In genomic region chr4:19725130-19725529, GRCh38 we compare ENCODE assay signal across 22 cellular contexts.
DNase-seq lines count a peak whose midpoint lies in the region; ATAC-seq, FAIRE-seq and TF ChIP-seq lines count a peak whose summit lies in the region.
"Had no signal": no experiment of that assay in that cellular context is flagged by ENCODE, and none has a peak within 500 bp of the region (broad histone marks: within the 10 kb centered on the region; RNA-seq: fewer than 3 reads in every experiment).

No MANE protein-coding gene starts in this region.

- no peak overlapping the region for H2AFZ ChIP-seq in astrocyte (ENCODE audit: low read depth, low read length)
- no peak overlapping the region for H2AFZ ChIP-seq in endothelial cell of umbilical vein (ENCODE audit: low read depth, low read length)

- H3K4me3 ChIP-seq in astrocyte (ENCODE audit: insufficient read depth, low read depth, low read length) (no peak overlapping the region), endothelial cell of umbilical vein (replicated peaks in 1 of 3; ENCODE audit: insufficient read depth in 1 of 3, low read depth in 1 of 3, low read length in 3 of 3) (no peak overlapping the region), left ventricle myocardium inferior (no peak overlapping the region)
- H3K4me3 ChIP-seq: HAP-1 had no signal

- no peaks in the 10 kb centered on the region for H3K36me3 Mint-ChIP-seq in astrocyte (ENCODE audit: low read depth, unreplicated experiment)
- H3K36me3 Mint-ChIP-seq: CD4-positive, alpha-beta memory T cell had no signal

- H3K27ac Mint-ChIP-seq in astrocyte (ENCODE audit: unreplicated experiment), result no peak overlapping the region
- H3K27ac Mint-ChIP-seq: CD4-positive, alpha-beta memory T cell; HFFc6 had no signal

- no peaks in the 10 kb centered on the region for H3K9me1 ChIP-seq in endothelial cell of umbilical vein (replicated peaks; ENCODE audit: control insufficient read depth, extremely low read depth, insufficient read depth, low read length)

- no peaks in the 10 kb centered on the region for H3K27me3 Mint-ChIP-seq in astrocyte (ENCODE audit: low read depth, unreplicated experiment)
- H3K27me3 Mint-ChIP-seq: CD4-positive, alpha-beta memory T cell had no signal

- no peak overlapping the region for H3K27ac ChIP-seq in astrocyte (ENCODE audit: low read depth, low read length)
- peak overlapping the region; percentile 37 for H3K27ac ChIP-seq in endothelial cell of umbilical vein (ENCODE audit: insufficient read depth, low read depth, low read length)
- H3K27ac ChIP-seq in left ventricle myocardium inferior (replicated peaks), result no peak overlapping the region

- POLR2A ChIA-PET in endothelial cell of umbilical vein (lab: Charles Lee), result no interaction called here

- ATAC-seq in GM18909 (IDR thresholded peaks at IDR 0.05; ENCODE audit: poor library complexity, unreplicated experiment), result no peak
- no peak for ATAC-seq in GM19397 (IDR thresholded peaks at IDR 0.05; ENCODE audit: unreplicated experiment)

- BruUV-seq in endothelial cell of umbilical vein (replicated peaks; lab: Mats Ljungman, UMichigan), result no TSS peak

- no peaks in the 10 kb centered on the region for H3K36me3 ChIP-seq in astrocyte (ENCODE audit: insufficient read depth, low read length)
- H3K36me3 ChIP-seq in endothelial cell of umbilical vein (ENCODE audit: control insufficient read depth in 2 of 2, extremely low read depth in 1 of 2, insufficient read depth in 2 of 2, low read length in 2 of 2), result no peaks in the 10 kb centered on the region
- H3K36me3 ChIP-seq in left ventricle myocardium inferior, result no peaks in the 10 kb centered on the region
- H3K36me3 ChIP-seq: HAP-1 had no signal

- DNase-seq in RCC 7860 (ENCODE audit: low spot score) (no peak), astrocyte (ENCODE audit: low read depth) (no peak), endothelial cell of umbilical vein (ENCODE audit: low read depth, low spot score) (peak; percentile 44), KBM-7 (no peak), left ventricle myocardium inferior (no peak)
- DNase-seq: C1 segment of cervical spinal cord; Calu3; CD4-positive, alpha-beta memory T cell; COR-L47; DMS53; DMS79 treated with DMSO at 0.1 percent for 48 hours; GF-D8; GOT3; HFFc6 had no signal

- H3K27me3 ChIP-seq in astrocyte (ENCODE audit: insufficient read depth, low read length) (no peaks in the 10 kb centered on the region), endothelial cell of umbilical vein (ENCODE audit: control insufficient read depth in 2 of 2, insufficient read depth in 2 of 2, low read length in 2 of 2) (no peaks in the 10 kb centered on the region), left ventricle myocardium inferior (ENCODE audit: low read depth) (no peaks in the 10 kb centered on the region)

- CTCF ChIA-PET in endothelial cell of umbilical vein (lab: Charles Lee), result interaction anchor here (0.9 to 1.9 kb wide), 4 partner anchors 15 to 523 kb away, joined by 3 to 8 read pairs (median 3); no protein-coding TSS in a partner anchor

- intact Hi-C loops in endothelial cell of umbilical vein (cut with micrococcal nuclease), result no loop called here
- intact Hi-C loops in left ventricle myocardium inferior (cut with micrococcal nuclease), result no loop called here

- TF ChIP-seq CTCF in astrocyte (IDR thresholded peaks at IDR 0.05; ENCODE audit: insufficient read depth, low read depth, low read length) (no peak), endothelial cell of umbilical vein (IDR thresholded peaks at IDR 0.05; ENCODE audit: extremely low read depth in 1 of 2, insufficient read depth in 1 of 2, low read depth in 1 of 2, low read length in 2 of 2) (no peak), left ventricle myocardium inferior (IDR thresholded peaks at IDR 0.05; ENCODE audit: borderline replicate concordance) (no peak)

- H3K9me3 ChIP-seq in astrocyte (ENCODE audit: insufficient read depth, low read depth, low read length), result no peaks in the 10 kb centered on the region
- H3K9me3 ChIP-seq in endothelial cell of umbilical vein (replicated peaks; ENCODE audit: control insufficient read depth, insufficient read depth, low read length), result no peaks in the 10 kb centered on the region
- no peaks in the 10 kb centered on the region for H3K9me3 ChIP-seq in left ventricle myocardium inferior (replicated peaks)
- H3K9me3 ChIP-seq: HAP-1 had no signal

- H3K4me3 Mint-ChIP-seq in astrocyte (ENCODE audit: unreplicated experiment), result no peak overlapping the region
- H3K4me3 Mint-ChIP-seq: CD4-positive, alpha-beta memory T cell; HFFc6 had no signal

- no peak for TF ChIP-seq POLR2A in endothelial cell of umbilical vein (IDR thresholded peaks at IDR 0.05; ENCODE audit: low read depth, low read length)

- H3K4me1 ChIP-seq in astrocyte (ENCODE audit: insufficient read depth, low read length), result peaks cover 7% of the 10 kb centered on the region
- peaks cover 51% of the 10 kb centered on the region for H3K4me1 ChIP-seq in endothelial cell of umbilical vein (ENCODE audit: control insufficient read depth, extremely low read depth, insufficient read depth, low read length)
- H3K4me1 ChIP-seq in left ventricle myocardium inferior, result peaks cover 6% of the 10 kb centered on the region
- H3K4me1 ChIP-seq: HAP-1 had no signal

- no peaks in the 10 kb centered on the region for H3K9me3 Mint-ChIP-seq in astrocyte (ENCODE audit: unreplicated experiment)
- H3K9me3 Mint-ChIP-seq: HFFc6 had no signal

- no peak overlapping the region for H3K4me2 ChIP-seq in astrocyte (ENCODE audit: low read length)
- peak overlapping the region; percentile 52 for H3K4me2 ChIP-seq in endothelial cell of umbilical vein (ENCODE audit: insufficient read depth, low read length)

- in situ Hi-C loops in KBM-7 (cut with MboI; ENCODE audit: low pct_unique_long_range_greater_than_20kb, low sequenced_read_pairs), result no loop called here

- H3K9ac ChIP-seq in astrocyte (ENCODE audit: low read length) (no peak overlapping the region), endothelial cell of umbilical vein (replicated peaks; ENCODE audit: extremely low read depth, insufficient read depth, low read length) (no peak overlapping the region)

- FAIRE-seq in RCC 7860 (lab: Jason Lieb, UNC) (peak; percentile 2), astrocyte (lab: Jason Lieb, UNC) (peak; percentile 5), endothelial cell of umbilical vein (lab: Jason Lieb, UNC) (no peak), islet of Langerhans (lab: Jason Lieb, UNC) (peak; percentile 30)
- FAIRE-seq: GM12891, GM18507, GM19239, H54 had no signal

- H3K4me1 Mint-ChIP-seq in astrocyte (ENCODE audit: low read depth, unreplicated experiment), result peaks cover 6% of the 10 kb centered on the region

- no peaks in the 10 kb centered on the region for H4K20me1 ChIP-seq in astrocyte (ENCODE audit: insufficient read depth, low read length)
- no peaks in the 10 kb centered on the region for H4K20me1 ChIP-seq in endothelial cell of umbilical vein (replicated peaks; ENCODE audit: control insufficient read depth, extremely low read depth, insufficient read depth, low read length)

- dilution Hi-C loops in endothelial cell of umbilical vein (cut with MboI; ENCODE audit: extremely low pct_ligation_motif_present, low sequenced_read_pairs), result no loop called here

- no peaks in the 10 kb centered on the region for H3K79me2 ChIP-seq in astrocyte (ENCODE audit: insufficient read depth, low read length)
- no peaks in the 10 kb centered on the region for H3K79me2 ChIP-seq in endothelial cell of umbilical vein (ENCODE audit: control insufficient read depth, insufficient read depth, low read length)

TF ChIP-seq in endothelial cell of umbilical vein, 7 proteins besides CTCF, POLR2A, EP300 and RAD21:
- TF ChIP-seq FOS (IDR thresholded peaks at IDR 0.05; ENCODE audit: borderline replicate concordance, insufficient read depth, low read length), result peak; percentile 59
- TF ChIP-seq EZH2 (IDR thresholded peaks at IDR 0.05; ENCODE audit: borderline replicate concordance, low read depth, low read length, severe bottlenecking), result no peak
- TF ChIP-seq MYC (IDR thresholded peaks at IDR 0.05; ENCODE audit: low read depth, low read length), result no peak
- TF ChIP-seq JUN (IDR thresholded peaks at IDR 0.05; ENCODE audit: borderline replicate concordance, insufficient read depth, insufficient read length, low read depth), result peak; percentile 13
- peak; percentile 65 for TF ChIP-seq GATA2 (IDR thresholded peaks at IDR 0.05; ENCODE audit: insufficient read depth, insufficient read length, low read depth, low read length)
- no peak for TF ChIP-seq MAX (IDR thresholded peaks at IDR 0.05; ENCODE audit: insufficient read depth, insufficient read length)
